ENCODE assay signal across 8 cellular contexts in the genomic region with DNA sequence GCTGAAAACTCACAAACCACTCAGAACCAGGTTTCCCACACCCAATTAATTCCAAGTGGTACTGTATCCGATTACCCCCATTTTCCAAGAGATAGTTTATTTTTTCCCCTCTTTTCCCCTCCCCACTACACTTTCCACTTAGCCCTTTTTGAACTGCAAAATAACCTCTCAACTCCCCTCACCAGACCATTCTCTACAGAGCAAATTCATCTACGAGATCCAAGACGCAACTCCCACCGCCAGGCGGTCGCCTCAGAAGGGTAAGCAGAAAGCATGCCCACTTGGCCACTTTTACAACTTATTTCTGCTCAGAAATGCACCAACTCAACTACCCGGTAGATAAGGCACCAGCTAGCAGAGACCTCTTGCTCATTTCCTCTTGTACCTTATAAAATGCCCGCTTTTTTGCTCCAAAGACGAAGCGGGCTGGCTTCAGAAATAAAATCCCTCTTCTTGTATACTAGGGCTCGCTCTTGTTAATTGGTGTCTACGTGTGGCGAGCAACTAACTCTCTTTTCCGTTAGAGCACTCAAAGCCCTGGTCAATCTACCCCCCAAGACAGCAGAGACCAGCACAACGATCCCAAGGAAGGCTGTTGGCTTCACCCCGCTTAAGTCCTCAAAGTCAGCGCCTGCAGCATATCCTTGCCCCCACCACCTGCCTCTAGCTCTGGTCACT. TPM values are rescaled to one million over a fixed set of nuclear protein-coding genes. Genes with fewer than 3 reads are reported as not detected.
DNase-seq lines count a peak whose midpoint lies in the region; ATAC-seq and TF ChIP-seq lines count a peak whose summit lies in the region.

No MANE protein-coding gene starts in this region.

- peaks cover 71% of the 10 kb centered on the region for H3K79me2 ChIP-seq in mammary epithelial cell (ENCODE audit: insufficient read depth, low read length)

- H3K4me3 ChIP-seq in mammary epithelial cell (replicated peaks in 1 of 3; ENCODE audit: insufficient read depth in 1 of 3, low read depth in 2 of 3, low read length in 3 of 3): peak overlapping the region; percentile 70 to 91 (median 90)

- H3K9me3 ChIP-seq in mammary epithelial cell (replicated peaks; ENCODE audit: insufficient read depth, low read length): no peaks in the 10 kb centered on the region

- in situ Hi-C loops in mammary epithelial cell (cut with MboI; ENCODE audit: low sequenced_read_pairs in 2 of 2): loop anchor here in 1 of 2 donors (10.0 kb wide), 1 partner anchor 107 kb away; the partner anchor contains the start of gene BAZ1A

- WGBS in mammary epithelial cell (ENCODE audit: low coverage, missing lambda C conversion rate): under 1% methylated on average over 17 of the region's 17 CpGs

- TSS peak; percentile 94 for BruUV-seq in mammary epithelial cell (replicated peaks; lab: Mats Ljungman, UMichigan)

- no peaks in the 10 kb centered on the region for H4K20me1 ChIP-seq in mammary epithelial cell (ENCODE audit: insufficient read depth, low read length)

- CTCF ChIA-PET in mammary epithelial cell (lab: Charles Lee; ENCODE audit: low non-redundant PET): interaction anchor here (0.6 to 1.3 kb wide), 3 partner anchors 64 to 232 kb away, joined by 3 to 5 read pairs (median 5); partner anchors contain the start of gene FAM177A1

- H3K4me2 ChIP-seq in mammary epithelial cell (ENCODE audit: insufficient read depth, low read depth, low read length): peak overlapping the region; percentile 97

- no peaks in the 10 kb centered on the region for H3K27me3 ChIP-seq in mammary epithelial cell (ENCODE audit: insufficient read depth, low read length)

- ATAC-seq in GM18517 (IDR thresholded peaks at IDR 0.05; ENCODE audit: unreplicated experiment): peak; percentile 2
- ATAC-seq in HG03280 (IDR thresholded peaks at IDR 0.05; ENCODE audit: unreplicated experiment): peak; percentile 5
- ATAC-seq in SK-N-SH treated with all-trans-retinoic acid at 6 μM for 48 hours: peak; percentile 57
- ATAC-seq in left lobe of liver: peak; percentile 1

- intact Hi-C loops in mammary epithelial cell (cut with micrococcal nuclease): loop anchor here (1.0 to 5.0 kb wide), 6 partner anchors 64 to 305 kb away; partner anchors contain the start of genes BAZ1A, CFL2, FAM177A1 and PPP2R3C

- H3K4me1 ChIP-seq in mammary epithelial cell (ENCODE audit: insufficient read depth, low read length): peaks cover 14% of the 10 kb centered on the region

- dilution Hi-C loops in mammary epithelial cell (cut with HindIII; ENCODE audit: low sequenced_read_pairs): no loop called here

- no peaks in the 10 kb centered on the region for H3K36me3 ChIP-seq in mammary epithelial cell (ENCODE audit: insufficient read depth, low read length)

- no peak for DNase-seq in mammary epithelial cell
- DNase-seq in left lobe of liver (ENCODE audit: low spot score): no peak
- peak; percentile 7 for DNase-seq in stimulated activated CD8-positive, alpha-beta memory T cell treated with anti-CD3 and anti-CD28 coated beads, Interleukin-12 subunit alpha, Interleukin-12 subunit beta, amount 100 ng/mL, for 24 hours (ENCODE audit: extremely low read depth)
- DNase-seq in mucosa of gallbladder (ENCODE audit: low spot score): no peak

- H2AFZ ChIP-seq in mammary epithelial cell (ENCODE audit: low read depth, low read length): peak overlapping the region; percentile 86

- H3K9ac ChIP-seq in mammary epithelial cell (ENCODE audit: insufficient read depth, low read length): peak overlapping the region; percentile 94

- peak; percentile 28; the same call in 1 of the 2 replicates for TF ChIP-seq CTCF in 22Rv1 (IDR thresholded peaks at IDR 0.05)
- peak; percentile 20 to 42 for TF ChIP-seq CTCF in mammary epithelial cell (conservative IDR thresholded peaks at IDR 0.05 in 1 of 2, IDR thresholded peaks at IDR 0.05 in 1 of 2; ENCODE audit: extremely low read depth in 1 of 2, insufficient read depth in 1 of 2, low read depth in 1 of 2, low read length in 2 of 2)

- H3K27ac ChIP-seq in 22Rv1: peak overlapping the region; percentile 97
- H3K27ac ChIP-seq in mammary epithelial cell (ENCODE audit: insufficient read depth, low read depth, low read length): peak overlapping the region; percentile 91

TF ChIP-seq in SK-N-SH treated with all-trans-retinoic acid at 6 μM for 48 hours, 23 proteins besides CTCF, POLR2A, EP300 and RAD21:
- peak; percentile 28 for TF ChIP-seq GLIS3 (CRISPR knock-in tag; IDR thresholded peaks at IDR 0.05)
- TF ChIP-seq, protein P1, sequence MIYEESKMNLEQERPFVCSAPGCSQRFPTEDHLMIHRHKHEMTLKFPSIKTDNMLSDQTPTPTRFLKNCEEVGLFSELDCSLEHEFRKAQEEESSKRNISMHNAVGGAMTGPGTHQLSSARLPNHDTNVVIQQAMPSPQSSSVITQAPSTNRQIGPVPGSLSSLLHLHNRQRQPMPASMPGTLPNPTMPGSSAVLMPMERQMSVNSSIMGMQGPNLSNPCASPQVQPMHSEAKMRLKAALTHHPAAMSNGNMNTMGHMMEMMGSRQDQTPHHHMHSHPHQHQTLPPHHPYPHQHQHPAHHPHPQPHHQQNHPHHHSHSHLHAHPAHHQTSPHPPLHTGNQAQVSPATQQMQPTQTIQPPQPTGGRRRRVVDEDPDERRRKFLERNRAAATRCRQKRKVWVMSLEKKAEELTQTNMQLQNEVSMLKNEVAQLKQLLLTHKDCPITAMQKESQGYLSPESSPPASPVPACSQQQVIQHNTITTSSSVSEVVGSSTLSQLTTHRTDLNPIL (CRISPR knock-in tag; IDR thresholded peaks at IDR 0.05; ENCODE audit: low read depth): no peak
- TF ChIP-seq ZNF8 (CRISPR knock-in tag; IDR thresholded peaks at IDR 0.05): no peak

RNA-seq across cellular contexts. Expression of gene SRP54, which starts 0.9 kb away (rescaled TPM):
- total RNA-seq in mammary epithelial cell (10 to 100 TPM; 51.3 to 61.4 TPM), left lobe of liver (41.0 TPM), mucosa of gallbladder (37.3 TPM)
- polyA plus RNA-seq in mammary epithelial cell: 39.4 TPM
- 24.9 TPM for polyA minus RNA-seq in mammary epithelial cell

Comparison
In these comparisons a context has a peak if more than half of its experiments do, and no peak if none do; other contexts are left out.
1. ATAC-seq: peak in every context shown above with its lines; median percentile 57 in SK-N-SH treated with all-trans-retinoic acid at 6 μM for 48 hours; 5 in HG03280; 2 in GM18517; 1 in left lobe of liver.